In genomic region chr5:133337795-133338445, GRCh38 we compare ENCODE assay signal across 21 cellular contexts.
"Had no signal": no experiment of that assay in that cellular context is flagged by ENCODE, and none has a peak within 500 bp of the region (broad histone marks: within the 10 kb centered on the region; RNA-seq: fewer than 3 reads in every experiment).

No MANE protein-coding gene starts in this region.

- H3K4me3 Mint-ChIP-seq: IgD-negative memory B cell had no signal

- H3K27ac Mint-ChIP-seq: IgD-negative memory B cell had no signal

- DNase-seq: Kasumi-1; MM.1S; NCI-H1694; NCI-H187 treated with DMSO at 0.1 percent for 48 hours; NCI-H2029 treated with DMSO at 0.1 percent for 48 hours; NCI-H2171 treated with DMSO at 0.1 percent for 48 hours; NCI-H345; NCI-H446 treated with DMSO at 0.1 percent for 48 hours; NCI-H510A treated with DMSO at 0.1 percent for 48 hours; NCI-H526; NCI-H82; NK-92 treated with Interleukin-12 subunit alpha and Interleukin-12 subunit beta, amount 100 ng/mL, for 24 hours; PC-3; SHP77; SJCRH30 had no signal

- H3K27ac ChIP-seq: HL-60, KMS-11, RWPE1, SJCRH30 had no signal

- FAIRE-seq: HTR-8/SVneo, K562 had no signal

- H3K27me3 Mint-ChIP-seq: IgD-negative memory B cell had no signal

- H3K4me3 ChIP-seq: K562, SJCRH30 had no signal

- H3K4me1 Mint-ChIP-seq: IgD-negative memory B cell had no signal

- H3K36me3 Mint-ChIP-seq: IgD-negative memory B cell had no signal
